Comparison of ENCODE assay signal across 1 cellular context in the genomic region with DNA sequence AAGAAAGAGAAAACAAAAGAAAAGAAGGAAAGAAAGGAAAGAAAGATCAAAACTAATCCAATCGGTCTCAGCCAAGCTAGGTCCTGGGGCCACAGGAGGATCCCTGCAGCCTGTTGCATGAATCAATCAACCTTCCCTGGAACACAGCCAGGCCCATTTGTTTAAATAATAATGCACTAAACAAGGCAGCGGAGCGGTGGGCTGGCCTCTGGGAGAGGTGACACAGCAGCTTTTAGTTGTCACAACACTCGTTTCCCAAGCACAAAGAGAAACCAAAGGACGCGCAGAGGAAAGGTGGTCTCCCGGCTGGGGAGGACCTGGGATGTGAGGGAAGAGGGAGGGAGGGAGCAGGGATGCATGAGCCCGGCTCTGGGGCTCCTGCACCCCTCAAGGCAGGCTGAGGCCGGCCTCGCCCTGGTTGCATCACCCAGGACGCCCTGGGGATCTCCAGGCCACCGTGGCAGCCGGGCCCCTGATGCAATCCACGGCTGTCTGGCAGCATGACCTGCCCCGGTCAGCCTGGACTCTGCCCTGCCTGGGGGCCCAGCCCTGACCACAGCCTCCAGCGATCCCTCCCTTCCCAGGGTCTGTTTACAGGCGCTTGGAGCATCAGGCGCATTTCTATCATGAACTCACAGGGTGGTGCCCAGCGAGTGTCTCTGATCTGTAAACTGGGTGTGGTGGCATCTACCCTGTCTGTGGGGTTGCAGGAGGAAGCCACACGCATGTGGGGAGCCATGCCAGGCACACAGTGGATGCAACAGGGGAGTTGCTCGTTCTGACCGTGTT.
A peak's percentile ranks its signal among the peaks of the same experiment; 100 is the strongest.
TF ChIP-seq lines count a peak whose summit lies in the region.

No MANE protein-coding gene starts in this region.

TF ChIP-seq in K562, 482 proteins besides CTCF, POLR2A, EP300 and RAD21 (continued from another document and continues in another):
- TF ChIP-seq ZKSCAN8 (CRISPR knock-in tag; IDR thresholded peaks at IDR 0.05) (no peak), ETS2 (tag; IDR thresholded peaks at IDR 0.05; ENCODE audit: borderline replicate concordance, poor library complexity, severe bottlenecking) (no peak), ZKSCAN1 (IDR thresholded peaks at IDR 0.05; ENCODE audit: low read depth, low read length) (no peak), MCM2 (IDR thresholded peaks at IDR 0.05; ENCODE audit: low read depth) (no peak), ZNF586 (CRISPR knock-in tag; conservative IDR thresholded peaks at IDR 0.05) (no peak), HNRNPUL1 (IDR thresholded peaks at IDR 0.05; ENCODE audit: low read length) (no peak), NONO (IDR thresholded peaks at IDR 0.05; ENCODE audit: low read depth in 2 of 2, low read length in 1 of 2) (no peak; a peak in 1 of 4 replicates), GTF2E2 (tag; IDR thresholded peaks at IDR 0.05) (no peak), SMAD4 (CRISPR knock-in tag; conservative IDR thresholded peaks at IDR 0.05) (peak; percentile 97), JUNB (CRISPR knock-in tag; conservative IDR thresholded peaks at IDR 0.05) (no peak), HMG20B (CRISPR knock-in tag; IDR thresholded peaks at IDR 0.05) (no peak), EP400 (IDR thresholded peaks at IDR 0.05) (peak; percentile 100), CEBPB (tag; IDR thresholded peaks at IDR 0.05) (peak; percentile 98), TGIF2 (CRISPR knock-in tag; IDR thresholded peaks at IDR 0.05) (no peak), FOXP1 (CRISPR knock-in tag; IDR thresholded peaks at IDR 0.05) (0 out of 2 replicates have a peak, but pooled peaks have one; percentile 54), ZNF57 (CRISPR knock-in tag; IDR thresholded peaks at IDR 0.05) (no peak), ZNF764 (CRISPR knock-in tag; IDR thresholded peaks at IDR 0.05; ENCODE audit: low read depth) (no peak), YBX1 (IDR thresholded peaks at IDR 0.05) (no peak), NFXL1 (CRISPR knock-in tag; IDR thresholded peaks at IDR 0.05) (0 out of 2 replicates have a peak, but pooled peaks have one; percentile 15), SRSF3 (IDR thresholded peaks at IDR 0.05; ENCODE audit: insufficient read depth, low read length) (0 out of 2 replicates have a peak, but pooled peaks have one; percentile 24), ATF7 (IDR thresholded peaks at IDR 0.05) (peak; percentile 95), CREB1 (IDR thresholded peaks at IDR 0.05) (no peak), CREB1 (CRISPR knock-in tag; IDR thresholded peaks at IDR 0.05) (no peak), ARID2 (IDR thresholded peaks at IDR 0.05) (no peak), IFI16 (CRISPR knock-in tag; IDR thresholded peaks at IDR 0.05) (no peak), CBX2 (IDR thresholded peaks at IDR 0.05; ENCODE audit: insufficient read depth, low read length, poor library complexity, severe bottlenecking) (no peak), KHSRP (IDR thresholded peaks at IDR 0.05) (no peak), FUS (optimal IDR thresholded peaks at IDR 0.05; ENCODE audit: low read depth, low read length) (no peak), ZNF79 (CRISPR knock-in tag; IDR thresholded peaks at IDR 0.05; ENCODE audit: low read depth) (no peak), KLF10 (CRISPR knock-in tag; IDR thresholded peaks at IDR 0.05) (no peak), POLR2H (tag; IDR thresholded peaks at IDR 0.05; ENCODE audit: low read depth) (peak; percentile 76), GABPB2 (CRISPR knock-in tag; conservative IDR thresholded peaks at IDR 0.05) (no peak), RBM25 (IDR thresholded peaks at IDR 0.05; ENCODE audit: low read depth, low read length, severe bottlenecking) (no peak), POLR2B (IDR thresholded peaks at IDR 0.05; ENCODE audit: low read depth, partially characterized antibody) (peak; percentile 43), CHD1 (IDR thresholded peaks at IDR 0.05; ENCODE audit: low read length) (no peak), ZKSCAN3 (CRISPR knock-in tag; IDR thresholded peaks at IDR 0.05) (no peak), NEUROD1 (IDR thresholded peaks at IDR 0.05; ENCODE audit: borderline replicate concordance, low read depth, low read length, partially characterized antibody) (peak; percentile 53), PRMT5 (CRISPR knock-in tag; IDR thresholded peaks at IDR 0.05) (no peak), RBM15 (IDR thresholded peaks at IDR 0.05; ENCODE audit: insufficient read depth, low read length) (no peak)
- TF ChIP-seq, protein P1, sequence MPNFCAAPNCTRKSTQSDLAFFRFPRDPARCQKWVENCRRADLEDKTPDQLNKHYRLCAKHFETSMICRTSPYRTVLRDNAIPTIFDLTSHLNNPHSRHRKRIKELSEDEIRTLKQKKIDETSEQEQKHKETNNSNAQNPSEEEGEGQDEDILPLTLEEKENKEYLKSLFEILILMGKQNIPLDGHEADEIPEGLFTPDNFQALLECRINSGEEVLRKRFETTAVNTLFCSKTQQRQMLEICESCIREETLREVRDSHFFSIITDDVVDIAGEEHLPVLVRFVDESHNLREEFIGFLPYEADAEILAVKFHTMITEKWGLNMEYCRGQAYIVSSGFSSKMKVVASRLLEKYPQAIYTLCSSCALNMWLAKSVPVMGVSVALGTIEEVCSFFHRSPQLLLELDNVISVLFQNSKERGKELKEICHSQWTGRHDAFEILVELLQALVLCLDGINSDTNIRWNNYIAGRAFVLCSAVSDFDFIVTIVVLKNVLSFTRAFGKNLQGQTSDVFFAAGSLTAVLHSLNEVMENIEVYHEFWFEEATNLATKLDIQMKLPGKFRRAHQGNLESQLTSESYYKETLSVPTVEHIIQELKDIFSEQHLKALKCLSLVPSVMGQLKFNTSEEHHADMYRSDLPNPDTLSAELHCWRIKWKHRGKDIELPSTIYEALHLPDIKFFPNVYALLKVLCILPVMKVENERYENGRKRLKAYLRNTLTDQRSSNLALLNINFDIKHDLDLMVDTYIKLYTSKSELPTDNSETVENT (CRISPR knock-in tag; IDR thresholded peaks at IDR 0.05) = no peak
- TF ChIP-seq, protein P2, sequence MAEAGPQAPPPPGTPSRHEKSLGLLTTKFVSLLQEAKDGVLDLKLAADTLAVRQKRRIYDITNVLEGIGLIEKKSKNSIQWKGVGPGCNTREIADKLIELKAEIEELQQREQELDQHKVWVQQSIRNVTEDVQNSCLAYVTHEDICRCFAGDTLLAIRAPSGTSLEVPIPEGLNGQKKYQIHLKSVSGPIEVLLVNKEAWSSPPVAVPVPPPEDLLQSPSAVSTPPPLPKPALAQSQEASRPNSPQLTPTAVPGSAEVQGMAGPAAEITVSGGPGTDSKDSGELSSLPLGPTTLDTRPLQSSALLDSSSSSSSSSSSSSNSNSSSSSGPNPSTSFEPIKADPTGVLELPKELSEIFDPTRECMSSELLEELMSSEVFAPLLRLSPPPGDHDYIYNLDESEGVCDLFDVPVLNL (CRISPR knock-in tag; IDR thresholded peaks at IDR 0.05; ENCODE audit: low read depth) = no peak
- TF ChIP-seq, protein P3, sequence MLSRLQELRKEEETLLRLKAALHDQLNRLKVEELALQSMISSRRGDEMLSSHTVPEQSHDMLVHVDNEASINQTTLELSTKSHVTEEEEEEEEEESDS (CRISPR knock-in tag; IDR thresholded peaks at IDR 0.05) = no peak
- TF ChIP-seq, protein P4, sequence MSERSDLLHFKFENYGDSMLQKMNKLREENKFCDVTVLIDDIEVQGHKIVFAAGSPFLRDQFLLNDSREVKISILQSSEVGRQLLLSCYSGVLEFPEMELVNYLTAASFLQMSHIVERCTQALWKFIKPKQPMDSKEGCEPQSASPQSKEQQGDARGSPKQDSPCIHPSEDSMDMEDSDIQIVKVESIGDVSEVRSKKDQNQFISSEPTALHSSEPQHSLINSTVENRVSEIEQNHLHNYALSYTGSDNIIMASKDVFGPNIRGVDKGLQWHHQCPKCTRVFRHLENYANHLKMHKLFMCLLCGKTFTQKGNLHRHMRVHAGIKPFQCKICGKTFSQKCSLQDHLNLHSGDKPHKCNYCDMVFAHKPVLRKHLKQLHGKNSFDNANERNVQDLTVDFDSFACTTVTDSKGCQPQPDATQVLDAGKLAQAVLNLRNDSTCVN (CRISPR knock-in tag; IDR thresholded peaks at IDR 0.05) = no peak
- TF ChIP-seq, protein P5, sequence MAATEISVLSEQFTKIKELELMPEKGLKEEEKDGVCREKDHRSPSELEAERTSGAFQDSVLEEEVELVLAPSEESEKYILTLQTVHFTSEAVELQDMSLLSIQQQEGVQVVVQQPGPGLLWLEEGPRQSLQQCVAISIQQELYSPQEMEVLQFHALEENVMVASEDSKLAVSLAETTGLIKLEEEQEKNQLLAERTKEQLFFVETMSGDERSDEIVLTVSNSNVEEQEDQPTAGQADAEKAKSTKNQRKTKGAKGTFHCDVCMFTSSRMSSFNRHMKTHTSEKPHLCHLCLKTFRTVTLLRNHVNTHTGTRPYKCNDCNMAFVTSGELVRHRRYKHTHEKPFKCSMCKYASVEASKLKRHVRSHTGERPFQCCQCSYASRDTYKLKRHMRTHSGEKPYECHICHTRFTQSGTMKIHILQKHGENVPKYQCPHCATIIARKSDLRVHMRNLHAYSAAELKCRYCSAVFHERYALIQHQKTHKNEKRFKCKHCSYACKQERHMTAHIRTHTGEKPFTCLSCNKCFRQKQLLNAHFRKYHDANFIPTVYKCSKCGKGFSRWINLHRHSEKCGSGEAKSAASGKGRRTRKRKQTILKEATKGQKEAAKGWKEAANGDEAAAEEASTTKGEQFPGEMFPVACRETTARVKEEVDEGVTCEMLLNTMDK (IDR thresholded peaks at IDR 0.05; ENCODE audit: borderline replicate concordance, insufficient read depth, low read depth, low read length, poor library complexity, severe bottlenecking) = no peak
- TF ChIP-seq, protein P6, sequence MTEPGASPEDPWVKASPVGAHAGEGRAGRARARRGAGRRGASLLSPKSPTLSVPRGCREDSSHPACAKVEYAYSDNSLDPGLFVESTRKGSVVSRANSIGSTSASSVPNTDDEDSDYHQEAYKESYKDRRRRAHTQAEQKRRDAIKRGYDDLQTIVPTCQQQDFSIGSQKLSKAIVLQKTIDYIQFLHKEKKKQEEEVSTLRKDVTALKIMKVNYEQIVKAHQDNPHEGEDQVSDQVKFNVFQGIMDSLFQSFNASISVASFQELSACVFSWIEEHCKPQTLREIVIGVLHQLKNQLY (CRISPR knock-in tag; conservative IDR thresholded peaks at IDR 0.05) = no peak
- TF ChIP-seq, protein P7, sequence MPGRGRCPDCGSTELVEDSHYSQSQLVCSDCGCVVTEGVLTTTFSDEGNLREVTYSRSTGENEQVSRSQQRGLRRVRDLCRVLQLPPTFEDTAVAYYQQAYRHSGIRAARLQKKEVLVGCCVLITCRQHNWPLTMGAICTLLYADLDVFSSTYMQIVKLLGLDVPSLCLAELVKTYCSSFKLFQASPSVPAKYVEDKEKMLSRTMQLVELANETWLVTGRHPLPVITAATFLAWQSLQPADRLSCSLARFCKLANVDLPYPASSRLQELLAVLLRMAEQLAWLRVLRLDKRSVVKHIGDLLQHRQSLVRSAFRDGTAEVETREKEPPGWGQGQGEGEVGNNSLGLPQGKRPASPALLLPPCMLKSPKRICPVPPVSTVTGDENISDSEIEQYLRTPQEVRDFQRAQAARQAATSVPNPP (IDR thresholded peaks at IDR 0.05; ENCODE audit: borderline replicate concordance, insufficient read depth, insufficient read length) = no peak
- TF ChIP-seq, protein P8, sequence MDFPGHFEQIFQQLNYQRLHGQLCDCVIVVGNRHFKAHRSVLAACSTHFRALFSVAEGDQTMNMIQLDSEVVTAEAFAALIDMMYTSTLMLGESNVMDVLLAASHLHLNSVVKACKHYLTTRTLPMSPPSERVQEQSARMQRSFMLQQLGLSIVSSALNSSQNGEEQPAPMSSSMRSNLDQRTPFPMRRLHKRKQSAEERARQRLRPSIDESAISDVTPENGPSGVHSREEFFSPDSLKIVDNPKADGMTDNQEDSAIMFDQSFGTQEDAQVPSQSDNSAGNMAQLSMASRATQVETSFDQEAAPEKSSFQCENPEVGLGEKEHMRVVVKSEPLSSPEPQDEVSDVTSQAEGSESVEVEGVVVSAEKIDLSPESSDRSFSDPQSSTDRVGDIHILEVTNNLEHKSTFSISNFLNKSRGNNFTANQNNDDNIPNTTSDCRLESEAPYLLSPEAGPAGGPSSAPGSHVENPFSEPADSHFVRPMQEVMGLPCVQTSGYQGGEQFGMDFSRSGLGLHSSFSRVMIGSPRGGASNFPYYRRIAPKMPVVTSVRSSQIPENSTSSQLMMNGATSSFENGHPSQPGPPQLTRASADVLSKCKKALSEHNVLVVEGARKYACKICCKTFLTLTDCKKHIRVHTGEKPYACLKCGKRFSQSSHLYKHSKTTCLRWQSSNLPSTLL (IDR thresholded peaks at IDR 0.05) = no peak
- TF ChIP-seq, protein P9, sequence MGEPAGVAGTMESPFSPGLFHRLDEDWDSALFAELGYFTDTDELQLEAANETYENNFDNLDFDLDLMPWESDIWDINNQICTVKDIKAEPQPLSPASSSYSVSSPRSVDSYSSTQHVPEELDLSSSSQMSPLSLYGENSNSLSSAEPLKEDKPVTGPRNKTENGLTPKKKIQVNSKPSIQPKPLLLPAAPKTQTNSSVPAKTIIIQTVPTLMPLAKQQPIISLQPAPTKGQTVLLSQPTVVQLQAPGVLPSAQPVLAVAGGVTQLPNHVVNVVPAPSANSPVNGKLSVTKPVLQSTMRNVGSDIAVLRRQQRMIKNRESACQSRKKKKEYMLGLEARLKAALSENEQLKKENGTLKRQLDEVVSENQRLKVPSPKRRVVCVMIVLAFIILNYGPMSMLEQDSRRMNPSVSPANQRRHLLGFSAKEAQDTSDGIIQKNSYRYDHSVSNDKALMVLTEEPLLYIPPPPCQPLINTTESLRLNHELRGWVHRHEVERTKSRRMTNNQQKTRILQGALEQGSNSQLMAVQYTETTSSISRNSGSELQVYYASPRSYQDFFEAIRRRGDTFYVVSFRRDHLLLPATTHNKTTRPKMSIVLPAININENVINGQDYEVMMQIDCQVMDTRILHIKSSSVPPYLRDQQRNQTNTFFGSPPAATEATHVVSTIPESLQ (CRISPR knock-in tag; IDR thresholded peaks at IDR 0.05) = no peak
- TF ChIP-seq, protein P10, sequence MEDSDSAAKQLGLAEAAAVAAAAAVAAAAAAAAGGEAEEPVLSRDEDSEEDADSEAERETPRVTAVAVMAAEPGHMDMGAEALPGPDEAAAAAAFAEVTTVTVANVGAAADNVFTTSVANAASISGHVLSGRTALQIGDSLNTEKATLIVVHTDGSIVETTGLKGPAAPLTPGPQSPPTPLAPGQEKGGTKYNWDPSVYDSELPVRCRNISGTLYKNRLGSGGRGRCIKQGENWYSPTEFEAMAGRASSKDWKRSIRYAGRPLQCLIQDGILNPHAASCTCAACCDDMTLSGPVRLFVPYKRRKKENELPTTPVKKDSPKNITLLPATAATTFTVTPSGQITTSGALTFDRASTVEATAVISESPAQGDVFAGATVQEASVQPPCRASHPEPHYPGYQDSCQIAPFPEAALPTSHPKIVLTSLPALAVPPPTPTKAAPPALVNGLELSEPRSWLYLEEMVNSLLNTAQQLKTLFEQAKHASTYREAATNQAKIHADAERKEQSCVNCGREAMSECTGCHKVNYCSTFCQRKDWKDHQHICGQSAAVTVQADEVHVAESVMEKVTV (CRISPR knock-in tag; IDR thresholded peaks at IDR 0.05) = no peak
- TF ChIP-seq, protein P11, sequence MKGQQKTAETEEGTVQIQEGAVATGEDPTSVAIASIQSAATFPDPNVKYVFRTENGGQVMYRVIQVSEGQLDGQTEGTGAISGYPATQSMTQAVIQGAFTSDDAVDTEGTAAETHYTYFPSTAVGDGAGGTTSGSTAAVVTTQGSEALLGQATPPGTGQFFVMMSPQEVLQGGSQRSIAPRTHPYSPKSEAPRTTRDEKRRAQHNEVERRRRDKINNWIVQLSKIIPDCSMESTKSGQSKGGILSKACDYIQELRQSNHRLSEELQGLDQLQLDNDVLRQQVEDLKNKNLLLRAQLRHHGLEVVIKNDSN (CRISPR knock-in tag; IDR thresholded peaks at IDR 0.05) = 0 out of 2 replicates have a peak, but pooled peaks have one; percentile 39
